In the genomic region with DNA sequence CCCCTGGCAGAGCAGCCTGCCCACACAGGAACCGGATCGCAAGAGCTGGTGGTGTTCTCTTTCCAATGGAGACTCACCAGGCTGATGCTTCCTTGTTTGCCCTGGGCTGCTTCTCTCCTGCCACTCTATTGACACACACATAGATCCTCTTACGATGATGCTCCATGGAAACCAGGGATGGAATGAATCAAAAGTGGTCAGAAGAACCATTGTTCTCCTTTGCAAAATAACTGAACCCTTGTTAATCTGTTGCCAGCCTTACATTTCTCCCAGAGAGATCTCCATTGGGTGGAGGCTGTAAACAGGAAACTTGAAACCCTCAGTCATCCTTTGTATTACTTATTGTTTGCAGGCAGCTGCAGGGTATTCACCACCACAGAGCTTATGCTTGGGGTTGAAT, we compare ENCODE assay signal across 1 cellular context.
TF ChIP-seq lines count a peak whose summit lies in the region.

No MANE protein-coding gene starts in this region.

TF ChIP-seq in IMR-90, 13 proteins besides CTCF, POLR2A, EP300 and RAD21:
- no peak for TF ChIP-seq NFE2L2 (IDR thresholded peaks at IDR 0.05; ENCODE audit: low read depth, low read length)
- no peak for TF ChIP-seq RCOR1 (IDR thresholded peaks at IDR 0.05; ENCODE audit: insufficient replicate concordance, low read length)
- no peak for TF ChIP-seq MAFK (IDR thresholded peaks at IDR 0.05; ENCODE audit: low read depth, low read length)
- TF ChIP-seq, protein P1, sequence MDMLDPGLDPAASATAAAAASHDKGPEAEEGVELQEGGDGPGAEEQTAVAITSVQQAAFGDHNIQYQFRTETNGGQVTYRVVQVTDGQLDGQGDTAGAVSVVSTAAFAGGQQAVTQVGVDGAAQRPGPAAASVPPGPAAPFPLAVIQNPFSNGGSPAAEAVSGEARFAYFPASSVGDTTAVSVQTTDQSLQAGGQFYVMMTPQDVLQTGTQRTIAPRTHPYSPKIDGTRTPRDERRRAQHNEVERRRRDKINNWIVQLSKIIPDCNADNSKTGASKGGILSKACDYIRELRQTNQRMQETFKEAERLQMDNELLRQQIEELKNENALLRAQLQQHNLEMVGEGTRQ (IDR thresholded peaks at IDR 0.05; ENCODE audit: low read depth, low read length): no peak
- no peak for TF ChIP-seq FOS (IDR thresholded peaks at IDR 0.05; ENCODE audit: low read depth, low read length)
- no peak for TF ChIP-seq BHLHE40 (IDR thresholded peaks at IDR 0.05; ENCODE audit: low read depth, low read length)
- TF ChIP-seq SMC3 (IDR thresholded peaks at IDR 0.05; ENCODE audit: low read depth, low read length): no peak
- TF ChIP-seq, protein P2, sequence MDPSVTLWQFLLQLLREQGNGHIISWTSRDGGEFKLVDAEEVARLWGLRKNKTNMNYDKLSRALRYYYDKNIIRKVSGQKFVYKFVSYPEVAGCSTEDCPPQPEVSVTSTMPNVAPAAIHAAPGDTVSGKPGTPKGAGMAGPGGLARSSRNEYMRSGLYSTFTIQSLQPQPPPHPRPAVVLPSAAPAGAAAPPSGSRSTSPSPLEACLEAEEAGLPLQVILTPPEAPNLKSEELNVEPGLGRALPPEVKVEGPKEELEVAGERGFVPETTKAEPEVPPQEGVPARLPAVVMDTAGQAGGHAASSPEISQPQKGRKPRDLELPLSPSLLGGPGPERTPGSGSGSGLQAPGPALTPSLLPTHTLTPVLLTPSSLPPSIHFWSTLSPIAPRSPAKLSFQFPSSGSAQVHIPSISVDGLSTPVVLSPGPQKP (IDR thresholded peaks at IDR 0.05; ENCODE audit: borderline replicate concordance, low read depth, low read length): no peak
- TF ChIP-seq MXI1 (IDR thresholded peaks at IDR 0.05; ENCODE audit: borderline replicate concordance, low read depth, low read length): no peak
- TF ChIP-seq RFX5 (IDR thresholded peaks at IDR 0.05; ENCODE audit: low read depth, low read length): no peak
- no peak for TF ChIP-seq CEBPB (IDR thresholded peaks at IDR 0.05; ENCODE audit: low read depth, low read length)
- TF ChIP-seq CHD1 (IDR thresholded peaks at IDR 0.05; ENCODE audit: low read depth, low read length): no peak
- TF ChIP-seq MAZ (IDR thresholded peaks at IDR 0.05; ENCODE audit: borderline replicate concordance, low read depth, low read length): no peak
